16 cellular contexts compared by ENCODE assay signal in genomic region chr21:29645666-29646553, GRCh38.
"Had no signal": no experiment of that assay in that cellular context is flagged by ENCODE, and none has a peak within 500 bp of the region (broad histone marks: within the 10 kb centered on the region; RNA-seq: fewer than 3 reads in every experiment).

No MANE protein-coding gene starts in this region.

- H3K36me3 ChIP-seq: esophagus muscularis mucosa, heart left ventricle, tibial artery had no signal

- H3K4me3 ChIP-seq: esophagus muscularis mucosa, heart left ventricle, lung, tibial artery had no signal

- DNase-seq: activated CD4-positive, alpha-beta T cell treated with anti-CD3 and anti-CD28 coated beads, Interleukin-2, amount 10 ng/mL, durations not matched to agents 24 days and 14 days; activated CD8-positive, alpha-beta T cell treated with anti-CD3 and anti-CD28 coated beads, Interleukin-2, amount 10 ng/mL, durations not matched to agents 7 days and 5 days; activated naive CD4-positive, alpha-beta T cell treated with Interleukin-2 at 50 U/mL for 16 hours; activated naive CD8-positive, alpha-beta T cell treated with anti-CD3 and anti-CD28 coated beads, Interleukin-2, amount 10 ng/mL, durations not matched to agents 7 days and 5 days; activated T-cell treated with anti-CD3 and anti-CD28 coated beads, Interleukin-2, amount 50 U/mL, for 24 hours; aorta; effector CD8-positive, alpha-beta T cell; heart left ventricle; SK-N-SH; stimulated activated CD4-positive, alpha-beta T cell treated with anti-CD3 and anti-CD28 coated beads, Interleukin-1b, Interleukin-23, amount 100 ng/mL, for 48 hours; stimulated activated CD8-positive, alpha-beta memory T cell treated with anti-CD3 and anti-CD28 coated beads, Interleukin-4, amount 100 ng/mL, for 48 hours; stimulated activated naive CD4-positive, alpha-beta T cell treated with Interleukin-2 at 50 U/mL for 16 hours; substantia nigra; tibial artery had no signal

- H3K27me3 ChIP-seq: esophagus muscularis mucosa, heart left ventricle, tibial artery had no signal

- H3K4me2 ChIP-seq: SK-N-SH had no signal

- H3K9me3 ChIP-seq: esophagus muscularis mucosa, heart left ventricle, SK-N-SH, tibial artery had no signal

- H3K27ac ChIP-seq: esophagus muscularis mucosa, heart left ventricle, tibial artery had no signal

- H3K9ac ChIP-seq: SK-N-SH had no signal

- H3K4me1 ChIP-seq: esophagus muscularis mucosa, heart left ventricle, tibial artery had no signal
